11 cellular contexts compared by ENCODE assay signal in genomic region chr14:104636846-104637545, GRCh38. TPM values are rescaled to one million over a fixed set of nuclear protein-coding genes. Genes with fewer than 3 reads are reported as not detected.
"Had no signal": no experiment of that assay in that cellular context is flagged by ENCODE, and none has a peak within 500 bp of the region (broad histone marks: within the 10 kb centered on the region; RNA-seq: fewer than 3 reads in every experiment).

No MANE protein-coding gene starts in this region.

RNA-seq across cellular contexts. Expression of gene TMEM179, which starts 32.4 kb away (rescaled TPM):
- total RNA-seq: naive thymus-derived CD8-positive, alpha-beta T cell; osteoblast; psoas muscle; renal cortical epithelial cell; spleen; suprapubic skin; upper lobe of right lung had no signal
- polyA plus RNA-seq: naive thymus-derived CD8-positive, alpha-beta T cell had no signal

RNA-seq across cellular contexts. Expression of gene C14orf180, which starts 57.4 kb away (rescaled TPM):
- total RNA-seq: naive thymus-derived CD8-positive, alpha-beta T cell; natural killer cell treated with Interleukin-12 subunit alpha and Interleukin-12 subunit beta and Interleukin-15 and Interleukin-18, amount 100 ng/mL, for 72 hours; neural crest cell; occipital lobe; osteoblast; progenitor cell of endocrine pancreas; renal cortical epithelial cell had no signal
- polyA plus RNA-seq: naive thymus-derived CD8-positive, alpha-beta T cell had no signal
